In the genomic region with DNA sequence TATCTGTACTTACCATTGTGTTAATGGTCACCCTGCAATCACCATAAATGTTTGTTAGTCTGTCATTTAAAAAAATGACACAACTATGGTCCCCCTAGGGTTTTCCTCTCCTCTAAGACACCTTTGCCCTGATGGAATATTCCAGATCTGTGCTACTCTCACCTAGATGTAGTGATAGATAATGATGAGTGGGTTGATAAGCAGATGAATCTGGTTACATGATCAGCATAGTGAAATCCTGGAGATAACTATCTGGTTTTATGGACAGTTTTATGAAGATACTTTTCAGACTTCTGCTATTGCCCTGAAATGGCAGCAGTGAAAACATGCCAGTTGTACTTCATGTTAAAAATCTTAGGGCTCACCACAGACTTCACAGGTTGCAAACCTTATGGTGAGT, we compare ENCODE assay signal across 37 cellular contexts.
"Had no signal": no experiment of that assay in that cellular context is flagged by ENCODE, and none has a peak within 500 bp of the region (broad histone marks: within the 10 kb centered on the region; RNA-seq: fewer than 3 reads in every experiment).

No MANE protein-coding gene starts in this region.

- ATAC-seq: activated naive CD4-positive, alpha-beta T cell treated with anti-CD3 and anti-CD28 coated beads, Interleukin-2, amount 50 U/mL, for 72 hours; activated naive CD8-positive, alpha-beta T cell treated with anti-CD3 and anti-CD28 coated beads, Interleukin-2, amount 50 U/mL, for 24 hours; activated T-cell treated with anti-CD3 and anti-CD28 coated beads, Interleukin-2, amount 50 U/mL, for 4 hours; activated T-cell treated with anti-CD3 and anti-CD28 coated beads, Interleukin-2, amount 50 U/mL, for 72 hours; activated T-helper 17 cell treated with anti-CD3 and anti-CD28 coated beads, Interleukin-2, amount 50 U/mL, for 72 hours; body of pancreas had no signal

- H3K36me3 Mint-ChIP-seq: activated naive CD4-positive, alpha-beta T cell treated with anti-CD3 and anti-CD28 coated beads, Interleukin-2, amount 10 ng/mL, durations not matched to agents 7 days and 5 days; activated naive CD4-positive, alpha-beta T cell treated with anti-CD3 and anti-CD28 coated beads, Interleukin-2, amount 50 U/mL, for 24 hours; activated naive CD4-positive, alpha-beta T cell treated with anti-CD3 and anti-CD28 coated beads, Interleukin-2, amount 50 U/mL, for 72 hours; activated naive CD8-positive, alpha-beta T cell; activated naive CD8-positive, alpha-beta T cell treated with anti-CD3 and anti-CD28 coated beads for 36 hours; brain had no signal

- H3K27me3 Mint-ChIP-seq: activated naive CD4-positive, alpha-beta T cell treated with anti-CD3 and anti-CD28 coated beads, Interleukin-2, amount 50 U/mL, for 24 hours; activated naive CD8-positive, alpha-beta T cell; activated naive CD8-positive, alpha-beta T cell treated with anti-CD3 and anti-CD28 coated beads for 36 hours; activated naive CD8-positive, alpha-beta T cell treated with anti-CD3 and anti-CD28 coated beads, Interleukin-2, amount 50 U/mL, for 24 hours; activated T-cell treated with anti-CD3 and anti-CD28 coated beads, Interleukin-2, amount 50 U/mL, for 24 hours; activated T-helper 17 cell treated with anti-CD3 and anti-CD28 coated beads, Interleukin-2, amount 50 U/mL, for 72 hours; central memory CD8-positive, alpha-beta T cell had no signal

- H3K4me1 Mint-ChIP-seq: activated naive CD4-positive, alpha-beta T cell treated with anti-CD3 and anti-CD28 coated beads, Interleukin-2, amount 10 ng/mL, durations not matched to agents 7 days and 5 days; activated naive CD4-positive, alpha-beta T cell treated with anti-CD3 and anti-CD28 coated beads, Interleukin-2, amount 50 U/mL, for 24 hours; activated naive CD8-positive, alpha-beta T cell treated with anti-CD3 and anti-CD28 coated beads, Interleukin-2, amount 10 ng/mL, durations not matched to agents 7 days and 5 days; activated naive CD8-positive, alpha-beta T cell treated with anti-CD3 and anti-CD28 coated beads, Interleukin-2, amount 50 U/mL, for 24 hours; activated T-helper 17 cell treated with anti-CD3 and anti-CD28 coated beads, Interleukin-2, amount 50 U/mL, for 72 hours; brain; central memory CD8-positive, alpha-beta T cell had no signal

- H3K4me3 Mint-ChIP-seq: activated naive CD4-positive, alpha-beta T cell treated with anti-CD3 and anti-CD28 coated beads for 36 hours; activated naive CD4-positive, alpha-beta T cell treated with anti-CD3 and anti-CD28 coated beads, Interleukin-2, amount 10 ng/mL, durations not matched to agents 7 days and 5 days; activated naive CD4-positive, alpha-beta T cell treated with anti-CD3 and anti-CD28 coated beads, Interleukin-2, amount 50 U/mL, for 24 hours; activated naive CD8-positive, alpha-beta T cell; activated naive CD8-positive, alpha-beta T cell treated with anti-CD3 and anti-CD28 coated beads for 36 hours; activated naive CD8-positive, alpha-beta T cell treated with anti-CD3 and anti-CD28 coated beads, Interleukin-2, amount 10 ng/mL, durations not matched to agents 7 days and 5 days; activated naive CD8-positive, alpha-beta T cell treated with anti-CD3 and anti-CD28 coated beads, Interleukin-2, amount 50 U/mL, for 24 hours; activated T-cell treated with anti-CD3 and anti-CD28 coated beads, Interleukin-2, amount 50 U/mL, for 24 hours; activated T-cell treated with anti-CD3 and anti-CD28 coated beads, Interleukin-2, amount 50 U/mL, for 4 hours; activated T-cell treated with anti-CD3 and anti-CD28 coated beads, Interleukin-2, amount 50 U/mL, for 72 hours; activated T-helper 1 cell treated with anti-CD3 and anti-CD28 coated beads, Interleukin-12 subunit alpha, Interleukin-12 subunit beta, Interleukin-2, Interleukin-4 antibody, amounts not matched to agents 30 ng/mL and 10 ng/mL and 1 ng/mL, durations not matched to agents 14 hours and 24 hours and 36 hours; activated T-helper 17 cell treated with anti-CD3 and anti-CD28 coated beads, Interleukin-2, amount 50 U/mL, for 72 hours; brain; central memory CD8-positive, alpha-beta T cell had no signal

- DNase-seq: activated effector memory CD4-positive, alpha-beta T cell treated with anti-CD3 and anti-CD28 coated beads, Interleukin-2, amount 50 U/mL, for 16 hours; activated effector memory CD4-positive, alpha-beta T cell treated with Interleukin-2 at 50 U/mL for 16 hours; activated gamma-delta T cell; activated gamma-delta T cell treated with Interleukin-2 at 50 U/mL for 16 hours; activated naive CD4-positive, alpha-beta T cell; activated naive CD4-positive, alpha-beta T cell treated with anti-CD3 and anti-CD28 coated beads for 36 hours; activated naive CD4-positive, alpha-beta T cell treated with anti-CD3 and anti-CD28 coated beads, Interleukin-2, amount 10 ng/mL, durations not matched to agents 7 days and 5 days; activated naive CD4-positive, alpha-beta T cell treated with anti-CD3 and anti-CD28 coated beads, Interleukin-2, amount 50 U/mL, for 16 hours; activated naive CD4-positive, alpha-beta T cell treated with Interleukin-2 at 50 U/mL for 16 hours; activated naive CD8-positive, alpha-beta T cell treated with anti-CD3 and anti-CD28 coated beads for 36 hours; activated naive CD8-positive, alpha-beta T cell treated with anti-CD3 and anti-CD28 coated beads, Interleukin-2, amount 10 ng/mL, durations not matched to agents 7 days and 5 days; activated naive CD8-positive, alpha-beta T cell treated with anti-CD3 and anti-CD28 coated beads, Interleukin-2, amount 50 U/mL, for 24 hours; activated T-cell treated with anti-CD3 and anti-CD28 coated beads, Interleukin-2, amount 50 U/mL, for 24 hours; activated T-cell treated with anti-CD3 and anti-CD28 coated beads, Interleukin-2, amount 50 U/mL, for 4 hours; activated T-cell treated with anti-CD3 and anti-CD28 coated beads, Interleukin-2, amount 50 U/mL, for 48 hours; activated T-cell treated with anti-CD3 and anti-CD28 coated beads, Interleukin-2, amount 50 U/mL, for 72 hours; adrenal gland; amniotic stem cell; amygdala; anterior cingulate cortex; aorta; body of pancreas; brain microvascular endothelial cell; caudate nucleus; central memory CD4-positive, alpha-beta T cell; cerebellar nuclear complex had no signal

- H3K27ac ChIP-seq: adrenal gland, ascending aorta, body of pancreas, brain microvascular endothelial cell, breast epithelium, cardiac muscle cell had no signal

- H3K9me3 Mint-ChIP-seq: activated naive CD4-positive, alpha-beta T cell treated with anti-CD3 and anti-CD28 coated beads for 36 hours; activated naive CD4-positive, alpha-beta T cell treated with anti-CD3 and anti-CD28 coated beads, Interleukin-2, amount 50 U/mL, for 24 hours; activated naive CD8-positive, alpha-beta T cell treated with anti-CD3 and anti-CD28 coated beads for 36 hours; activated T-cell treated with anti-CD3 and anti-CD28 coated beads, Interleukin-2, amount 50 U/mL, for 24 hours; activated T-cell treated with anti-CD3 and anti-CD28 coated beads, Interleukin-2, amount 50 U/mL, for 4 hours; activated T-cell treated with anti-CD3 and anti-CD28 coated beads, Interleukin-2, amount 50 U/mL, for 72 hours; activated T-helper 17 cell treated with anti-CD3 and anti-CD28 coated beads, Interleukin-2, amount 50 U/mL, for 72 hours; brain; central memory CD8-positive, alpha-beta T cell had no signal

- H3K9me3 ChIP-seq: adrenal gland, ascending aorta, body of pancreas, breast epithelium had no signal

- H3K27ac Mint-ChIP-seq: activated naive CD4-positive, alpha-beta T cell treated with anti-CD3 and anti-CD28 coated beads for 36 hours; activated naive CD4-positive, alpha-beta T cell treated with anti-CD3 and anti-CD28 coated beads, Interleukin-2, amount 10 ng/mL, durations not matched to agents 7 days and 5 days; activated naive CD4-positive, alpha-beta T cell treated with anti-CD3 and anti-CD28 coated beads, Interleukin-2, amount 50 U/mL, for 24 hours; activated naive CD4-positive, alpha-beta T cell treated with anti-CD3 and anti-CD28 coated beads, Interleukin-2, amount 50 U/mL, for 72 hours; activated naive CD8-positive, alpha-beta T cell; activated naive CD8-positive, alpha-beta T cell treated with anti-CD3 and anti-CD28 coated beads for 36 hours; activated naive CD8-positive, alpha-beta T cell treated with anti-CD3 and anti-CD28 coated beads, Interleukin-2, amount 10 ng/mL, durations not matched to agents 7 days and 5 days; activated naive CD8-positive, alpha-beta T cell treated with anti-CD3 and anti-CD28 coated beads, Interleukin-2, amount 50 U/mL, for 24 hours; activated T-cell treated with anti-CD3 and anti-CD28 coated beads, Interleukin-2, amount 50 U/mL, for 24 hours; activated T-cell treated with anti-CD3 and anti-CD28 coated beads, Interleukin-2, amount 50 U/mL, for 72 hours; activated T-helper 1 cell treated with anti-CD3 and anti-CD28 coated beads, Interleukin-12 subunit alpha, Interleukin-12 subunit beta, Interleukin-2, Interleukin-4 antibody, amounts not matched to agents 30 ng/mL and 10 ng/mL and 1 ng/mL, durations not matched to agents 14 hours and 24 hours and 36 hours; activated T-helper 17 cell treated with anti-CD3 and anti-CD28 coated beads, Interleukin-2, amount 50 U/mL, for 72 hours; activated T-helper 2 cell treated with anti-CD3 and anti-CD28 coated beads, Interferon-gamma antibody, Interleukin-2, Interleukin-4, amounts not matched to agents 10 μg/mL and 5 μg/mL and 100 μg/mL, durations not matched to agents 14 hours and 24 hours and 36 hours; brain had no signal
